23 cellular contexts compared by ENCODE assay signal in genomic region chr2:23020659-23021058, GRCh38.
DNase-seq lines count a peak whose midpoint lies in the region; ATAC-seq, FAIRE-seq and TF ChIP-seq lines count a peak whose summit lies in the region.
"Had no signal": no experiment of that assay in that cellular context is flagged by ENCODE, and none has a peak within 500 bp of the region (broad histone marks: within the 10 kb centered on the region; RNA-seq: fewer than 3 reads in every experiment).

No MANE protein-coding gene starts in this region.

- H3K27ac ChIP-seq in hepatocyte (peak overlapping the region; percentile 16), small intestine (ENCODE audit: low read depth in 1 of 2, low read length in 1 of 2) (no peak overlapping the region)
- H3K27ac ChIP-seq: A549 had no signal

- no peaks in the 10 kb centered on the region for H4K20me1 ChIP-seq in hepatocyte (ENCODE audit: insufficient read depth, poor library complexity, severe bottlenecking)

- no peak for TF ChIP-seq CTCF in hepatocyte (IDR thresholded peaks at IDR 0.05; ENCODE audit: poor library complexity)
- no peak for TF ChIP-seq CTCF in mesothelial cell of epicardium (IDR thresholded peaks at IDR 0.05; ENCODE audit: unreplicated experiment)
- no peak for TF ChIP-seq CTCF in BE2C (IDR thresholded peaks at IDR 0.05; ENCODE audit: low read depth, low read length)

- FAIRE-seq in small intestine (lab: Jason Lieb, UNC): no peak
- FAIRE-seq: A549, G401.6, GM12892 had no signal

- H3K27me3 ChIP-seq in hepatocyte: no peaks in the 10 kb centered on the region
- H3K27me3 ChIP-seq in small intestine (ENCODE audit: control insufficient read depth in 2 of 2, insufficient read depth in 2 of 2, low read length in 2 of 2): no peaks in the 10 kb centered on the region
- no peaks in the 10 kb centered on the region for H3K27me3 ChIP-seq in BE2C

- H3K27me3 Mint-ChIP-seq in mesothelial cell of epicardium (ENCODE audit: low read depth): no peaks in the 10 kb centered on the region

- WGBS in hepatocyte (ENCODE audit: low lambda C conversion rate, missing lambda C conversion rate): 71% methylated on average over 6 of the region's 6 CpGs
- 28 to 58% (median 45%) methylated on average over 6 of the region's 6 CpGs for WGBS in small intestine, 3 donors

- H3K4me1 ChIP-seq in hepatocyte (ENCODE audit: insufficient read depth) (no peaks in the 10 kb centered on the region), small intestine (ENCODE audit: control insufficient read depth in 2 of 2, insufficient read depth in 1 of 2, low read depth in 1 of 2, low read length in 1 of 2) (peaks cover under 1 to 2% of the 10 kb centered on the region in 2 donors), BE2C (no peaks in the 10 kb centered on the region)
- H3K4me1 ChIP-seq: A549 had no signal

- H3K36me3 Mint-ChIP-seq in mesothelial cell of epicardium: no peaks in the 10 kb centered on the region
- H3K36me3 Mint-ChIP-seq: CD4-positive, alpha-beta memory T cell had no signal

- H3K4me3 ChIP-seq in hepatocyte (no peak overlapping the region), small intestine (ENCODE audit: low read depth in 1 of 2, low read length in 2 of 2) (no peak overlapping the region), BE2C (ENCODE audit: low read depth, low read length) (no peak overlapping the region)
- H3K4me3 ChIP-seq: A549 had no signal

- no peak overlapping the region for H2AFZ ChIP-seq in hepatocyte

- H3K9me3 ChIP-seq in hepatocyte (ENCODE audit: low read depth) (no peaks in the 10 kb centered on the region), small intestine (ENCODE audit: control insufficient read depth, low read depth) (no peaks in the 10 kb centered on the region), BE2C (no peaks in the 10 kb centered on the region)
- H3K9me3 ChIP-seq: A549 had no signal

- no peaks in the 10 kb centered on the region for H3K9me3 Mint-ChIP-seq in mesothelial cell of epicardium

- no peaks in the 10 kb centered on the region for H3K79me2 ChIP-seq in hepatocyte

- H3K4me1 Mint-ChIP-seq in mesothelial cell of epicardium: peaks cover 33% of the 10 kb centered on the region
- H3K4me1 Mint-ChIP-seq: CD4-positive, alpha-beta memory T cell had no signal

- H3K4me3 Mint-ChIP-seq in mesothelial cell of epicardium: no peak overlapping the region
- H3K4me3 Mint-ChIP-seq: CD4-positive, alpha-beta memory T cell had no signal

- no peaks in the 10 kb centered on the region for H3K36me3 ChIP-seq in hepatocyte (replicated peaks; ENCODE audit: insufficient read depth, low read depth)
- H3K36me3 ChIP-seq in small intestine (ENCODE audit: control insufficient read depth in 2 of 2, insufficient read depth in 2 of 2, low read length in 2 of 2): no peaks in the 10 kb centered on the region
- no peaks in the 10 kb centered on the region for H3K36me3 ChIP-seq in BE2C

- H3K27ac Mint-ChIP-seq in mesothelial cell of epicardium: peak overlapping the region; percentile 66
- H3K27ac Mint-ChIP-seq: CD4-positive, alpha-beta memory T cell had no signal

- ATAC-seq in HG03378 (IDR thresholded peaks at IDR 0.05; ENCODE audit: unreplicated experiment) (no peak), HG03457 (IDR thresholded peaks at IDR 0.05; ENCODE audit: unreplicated experiment) (no peak), HG03442 (IDR thresholded peaks at IDR 0.05; ENCODE audit: unreplicated experiment) (no peak)
- ATAC-seq: A549 had no signal

- DNase-seq in ELF-1 (ENCODE audit: low read depth, low spot score): peak; percentile 47
- DNase-seq in hepatocyte (ENCODE audit: low spot score): peak; percentile 20
- no peak for DNase-seq in mesothelial cell of epicardium (ENCODE audit: low spot score in 2 of 2, unreplicated experiment in 2 of 2)
- peak; percentile 83 for DNase-seq in small intestine
- no peak for DNase-seq in BE2C
- DNase-seq: 8988T; ACHN; AML-193; C1 segment of cervical spinal cord; Calu3; CD4-positive, alpha-beta memory T cell; COR-L47; DMS53; DMS79 treated with DMSO at 0.1 percent for 48 hours; GOT3; H7; HCEC 1CT had no signal

- H3K4me2 ChIP-seq in hepatocyte: no peak overlapping the region
- H3K4me2 ChIP-seq: A549 had no signal

- no peaks in the 10 kb centered on the region for H3K9me2 ChIP-seq in hepatocyte (replicated peaks; ENCODE audit: insufficient read depth)

Comparison
In these comparisons a context has a peak if more than half of its experiments do, and no peak if none do; other contexts are left out.
1. DNase-seq: peak in ELF-1 (single experiment), hepatocyte (single experiment) and small intestine (single experiment); none in mesothelial cell of epicardium (0 of 2) and BE2C (single experiment).